Comparison of ENCODE assay signal across 8 cellular contexts in the genomic region with DNA sequence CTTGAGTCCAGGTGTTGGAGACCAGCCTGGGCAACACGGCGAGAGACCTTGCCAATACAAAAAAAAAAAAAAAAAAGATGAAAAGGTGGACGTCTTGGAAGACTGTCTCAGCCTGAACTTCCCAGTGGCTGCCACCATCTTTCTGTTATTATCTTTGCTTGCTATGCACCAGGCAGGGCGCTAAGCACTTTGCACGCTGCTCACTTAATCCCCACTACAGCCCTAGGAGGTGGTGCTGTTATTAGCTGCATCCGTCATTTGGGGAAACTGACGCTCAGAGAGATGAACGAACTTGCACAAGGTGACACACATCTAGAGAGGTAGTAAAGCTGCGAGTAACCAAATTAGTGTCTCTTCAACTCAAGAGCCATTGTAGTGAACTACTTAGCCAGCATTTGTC. TPM values are rescaled to one million over a fixed set of nuclear protein-coding genes. Genes with fewer than 3 reads are reported as not detected.
A peak's percentile ranks its signal among the peaks of the same experiment; 100 is the strongest.
DNase-seq lines count a peak whose midpoint lies in the region; ATAC-seq and TF ChIP-seq lines count a peak whose summit lies in the region.

No MANE protein-coding gene starts in this region.

- no peaks in the 10 kb centered on the region for H3K9me3 Mint-ChIP-seq in activated T-cell treated with anti-CD3 and anti-CD28 coated beads, Interleukin-2, amount 50 U/mL, for 24 hours
- H3K9me3 Mint-ChIP-seq in activated T-helper 1 cell treated with anti-CD3 and anti-CD28 coated beads, Interleukin-12 subunit alpha, Interleukin-12 subunit beta, Interleukin-2, Interleukin-4 antibody, amounts not matched to agents 30 ng/mL and 10 ng/mL and 1 ng/mL, durations not matched to agents 14 hours and 24 hours and 36 hours: peaks cover 2% of the 10 kb centered on the region
- H3K9me3 Mint-ChIP-seq in immature natural killer cell: no peaks in the 10 kb centered on the region
- no peaks in the 10 kb centered on the region for H3K9me3 Mint-ChIP-seq in stimulated activated naive CD8-positive, alpha-beta T cell treated with anti-CD3 and anti-CD28 coated beads, Interleukin-15, amount 100 ng/mL, for 72 hours

- no peak for DNase-seq in activated T-cell treated with anti-CD3 and anti-CD28 coated beads, Interleukin-2, amount 50 U/mL, for 24 hours
- no peak for DNase-seq in activated T-cell treated with anti-CD3 and anti-CD28 coated beads for 4 hours
- no peak for DNase-seq in activated T-helper 1 cell treated with anti-CD3 and anti-CD28 coated beads, Interleukin-12 subunit alpha, Interleukin-12 subunit beta, Interleukin-2, Interleukin-4 antibody, amounts not matched to agents 30 ng/mL and 10 ng/mL and 1 ng/mL, durations not matched to agents 14 hours and 24 hours and 36 hours (ENCODE audit: low spot score)
- no peak for DNase-seq in immature natural killer cell
- DNase-seq in stimulated activated naive CD8-positive, alpha-beta T cell treated with anti-CD3 and anti-CD28 coated beads, Interleukin-15, amount 100 ng/mL, for 72 hours: no peak
- no peak for DNase-seq in SW480 (ENCODE audit: low spot score)
- no peak for DNase-seq in GM10266 (ENCODE audit: extremely low spot score)
- DNase-seq in COLO668 (lab: John Stamatoyannopoulos, UW; ENCODE audit: unreplicated experiment): no peak

- intact Hi-C loops in activated T-helper 1 cell treated with anti-CD3 and anti-CD28 coated beads, Interleukin-12 subunit alpha, Interleukin-12 subunit beta, Interleukin-2, Interleukin-4 antibody, amounts not matched to agents 30 ng/mL and 10 ng/mL and 1 ng/mL, durations not matched to agents 14 hours and 24 hours and 36 hours (cut with micrococcal nuclease): loop anchor here (5.0 kb wide), 2 partner anchors 347 to 1062 kb away; partner anchors contain the start of gene TXNDC11

- peaks cover 5% of the 10 kb centered on the region for H3K27me3 Mint-ChIP-seq in activated T-cell treated with anti-CD3 and anti-CD28 coated beads, Interleukin-2, amount 50 U/mL, for 24 hours
- no peaks in the 10 kb centered on the region for H3K27me3 Mint-ChIP-seq in activated T-helper 1 cell treated with anti-CD3 and anti-CD28 coated beads, Interleukin-12 subunit alpha, Interleukin-12 subunit beta, Interleukin-2, Interleukin-4 antibody, amounts not matched to agents 30 ng/mL and 10 ng/mL and 1 ng/mL, durations not matched to agents 14 hours and 24 hours and 36 hours (ENCODE audit: insufficient read depth)
- peaks cover 5 to 10% (median 6%) of the 10 kb centered on the region in 3 donors for H3K27me3 Mint-ChIP-seq in immature natural killer cell (ENCODE audit: low read depth in 3 of 3)
- no peaks in the 10 kb centered on the region for H3K27me3 Mint-ChIP-seq in stimulated activated naive CD8-positive, alpha-beta T cell treated with anti-CD3 and anti-CD28 coated beads, Interleukin-15, amount 100 ng/mL, for 72 hours

- no peak for ATAC-seq in stimulated activated naive CD8-positive, alpha-beta T cell treated with anti-CD3 and anti-CD28 coated beads, Interleukin-15, amount 100 ng/mL, for 72 hours

- peaks cover 36% of the 10 kb centered on the region for H3K4me1 Mint-ChIP-seq in activated T-cell treated with anti-CD3 and anti-CD28 coated beads, Interleukin-2, amount 50 U/mL, for 24 hours (ENCODE audit: low read depth)
- H3K4me1 Mint-ChIP-seq in activated T-helper 1 cell treated with anti-CD3 and anti-CD28 coated beads, Interleukin-12 subunit alpha, Interleukin-12 subunit beta, Interleukin-2, Interleukin-4 antibody, amounts not matched to agents 30 ng/mL and 10 ng/mL and 1 ng/mL, durations not matched to agents 14 hours and 24 hours and 36 hours (ENCODE audit: low read depth): peaks cover 26% of the 10 kb centered on the region
- peaks cover 25 to 30% of the 10 kb centered on the region in 2 donors for H3K4me1 Mint-ChIP-seq in immature natural killer cell
- peaks cover 51% of the 10 kb centered on the region for H3K4me1 Mint-ChIP-seq in stimulated activated naive CD8-positive, alpha-beta T cell treated with anti-CD3 and anti-CD28 coated beads, Interleukin-15, amount 100 ng/mL, for 72 hours

- no peak for TF ChIP-seq CTCF in GM10266 (IDR thresholded peaks at IDR 0.05; ENCODE audit: control insufficient read depth, insufficient read depth, low read depth, missing control alignments)

- H3K4me3 Mint-ChIP-seq in activated T-cell treated with anti-CD3 and anti-CD28 coated beads, Interleukin-2, amount 50 U/mL, for 24 hours: peak overlapping the region; percentile 94
- H3K4me3 Mint-ChIP-seq in activated T-helper 1 cell treated with anti-CD3 and anti-CD28 coated beads, Interleukin-12 subunit alpha, Interleukin-12 subunit beta, Interleukin-2, Interleukin-4 antibody, amounts not matched to agents 30 ng/mL and 10 ng/mL and 1 ng/mL, durations not matched to agents 14 hours and 24 hours and 36 hours: peak overlapping the region; percentile 64
- H3K4me3 Mint-ChIP-seq in immature natural killer cell: peak overlapping the region; percentile 75 to 96 (median 86)
- peak overlapping the region; percentile 94 to 95 for H3K4me3 Mint-ChIP-seq in stimulated activated naive CD8-positive, alpha-beta T cell treated with anti-CD3 and anti-CD28 coated beads, Interleukin-15, amount 100 ng/mL, for 72 hours

- peaks cover 9% of the 10 kb centered on the region for H3K36me3 Mint-ChIP-seq in activated T-cell treated with anti-CD3 and anti-CD28 coated beads, Interleukin-2, amount 50 U/mL, for 24 hours (ENCODE audit: low read depth)
- H3K36me3 Mint-ChIP-seq in activated T-helper 1 cell treated with anti-CD3 and anti-CD28 coated beads, Interleukin-12 subunit alpha, Interleukin-12 subunit beta, Interleukin-2, Interleukin-4 antibody, amounts not matched to agents 30 ng/mL and 10 ng/mL and 1 ng/mL, durations not matched to agents 14 hours and 24 hours and 36 hours (ENCODE audit: low read depth): peaks cover 4% of the 10 kb centered on the region
- H3K36me3 Mint-ChIP-seq in immature natural killer cell: peaks cover 0 to 1% (median 0%) of the 10 kb centered on the region in 3 donors

- no peak overlapping the region for H3K27ac Mint-ChIP-seq in activated T-cell treated with anti-CD3 and anti-CD28 coated beads, Interleukin-2, amount 50 U/mL, for 24 hours
- no peak overlapping the region for H3K27ac Mint-ChIP-seq in activated T-helper 1 cell treated with anti-CD3 and anti-CD28 coated beads, Interleukin-12 subunit alpha, Interleukin-12 subunit beta, Interleukin-2, Interleukin-4 antibody, amounts not matched to agents 30 ng/mL and 10 ng/mL and 1 ng/mL, durations not matched to agents 14 hours and 24 hours and 36 hours
- H3K27ac Mint-ChIP-seq in immature natural killer cell: peak overlapping the region in 2 of 6 donors; percentile 37 to 46
- H3K27ac Mint-ChIP-seq in stimulated activated naive CD8-positive, alpha-beta T cell treated with anti-CD3 and anti-CD28 coated beads, Interleukin-15, amount 100 ng/mL, for 72 hours: peak overlapping the region in 1 of 2 donors; percentile 33

RNA-seq across cellular contexts. Expression of gene CPPED1, which starts 0.7 kb away (rescaled TPM):
- 5.0 and 5.4 TPM in 2 replicates for total RNA-seq in activated T-helper 1 cell treated with anti-CD3 and anti-CD28 coated beads, Interleukin-12 subunit alpha, Interleukin-12 subunit beta, Interleukin-2, Interleukin-4 antibody, amounts not matched to agents 30 ng/mL and 10 ng/mL and 1 ng/mL, durations not matched to agents 14 hours and 24 hours and 36 hours
- polyA plus RNA-seq in immature natural killer cell: 10 to 100 TPM in 2 of 3 donors, 1 to 10 TPM in 1; 10.0 to 15.4 (median 15.2) TPM
